Comparison of ENCODE assay signal across 9 cellular contexts in genomic region chr5:53430618-53431252, GRCh38. TPM values are rescaled to one million over a fixed set of nuclear protein-coding genes. Genes with fewer than 3 reads are reported as not detected.
A peak's percentile ranks its signal among the peaks of the same experiment; 100 is the strongest.
DNase-seq lines count a peak whose midpoint lies in the region; ATAC-seq and TF ChIP-seq lines count a peak whose summit lies in the region.
"Had no signal": no experiment of that assay in that cellular context is flagged by ENCODE, and none has a peak within 500 bp of the region (broad histone marks: within the 10 kb centered on the region; RNA-seq: fewer than 3 reads in every experiment).

No MANE protein-coding gene starts in this region.

- no TSS peak for BruUV-seq in OCI-LY7 (replicated peaks; lab: Mats Ljungman, UMichigan)

- H3K79me2 ChIP-seq in OCI-LY7 (ENCODE audit: insufficient read depth, low read depth, low read length) = no peaks in the 10 kb centered on the region

- H3K4me3 ChIP-seq in GM12865 (ENCODE audit: low read depth, low read length) = no peak overlapping the region
- H3K4me3 ChIP-seq in OCI-LY7 (ENCODE audit: low read depth, low read length, poor library complexity, severe bottlenecking) = no peak overlapping the region
- no peak overlapping the region for H3K4me3 ChIP-seq in epithelial cell of proximal tubule (ENCODE audit: low read depth, low read length)

- TF ChIP-seq CTCF in GM12865 (IDR thresholded peaks at IDR 0.05; ENCODE audit: insufficient read depth, low read depth, low read length, missing control alignments) (peak; percentile 17), OCI-LY7 (conservative IDR thresholded peaks at IDR 0.05; ENCODE audit: low read length) (peak; percentile 58; the same call in 1 of the 2 replicates), epithelial cell of proximal tubule (conservative IDR thresholded peaks at IDR 0.05; ENCODE audit: low read depth, low read length) (peak; percentile 66)

- no peak overlapping the region for H3K4me2 ChIP-seq in OCI-LY7 (ENCODE audit: low read length)

- H3K9me2 ChIP-seq in OCI-LY7 (ENCODE audit: insufficient read depth, low read length) = no peaks in the 10 kb centered on the region

- ATAC-seq in HG02938 (IDR thresholded peaks at IDR 0.05; ENCODE audit: unreplicated experiment) (no peak), left colon (no peak)

- H4K20me1 ChIP-seq in OCI-LY7 (ENCODE audit: insufficient read depth, low read length) = no peaks in the 10 kb centered on the region

- DNase-seq in GM12865 (ENCODE audit: low read depth) = peak; percentile 19
- peak; percentile 3 for DNase-seq in OCI-LY7 (ENCODE audit: low spot score)
- DNase-seq in epithelial cell of proximal tubule (ENCODE audit: low read depth) = no peak
- DNase-seq in pons (ENCODE audit: low spot score) = peak; percentile 27
- no peak for DNase-seq in left colon
- DNase-seq in activated naive CD4-positive, alpha-beta T cell treated with anti-CD3 and anti-CD28 coated beads, Interleukin-2, amount 50 U/mL, for 16 hours = no peak
- no peak for DNase-seq in NCI-H128 (lab: John Stamatoyannopoulos, UW; ENCODE audit: unreplicated experiment)
- DNase-seq: stimulated activated CD4-positive, alpha-beta T cell treated with anti-CD3 and anti-CD28 coated beads, Interleukin-12 subunit alpha, Interleukin-12 subunit beta, amount 100 ng/mL, for 4 hours had no signal

- H3K36me3 ChIP-seq in OCI-LY7 (ENCODE audit: insufficient read depth, low read length) = no peaks in the 10 kb centered on the region

- CTCF ChIA-PET in OCI-LY7 (lab: Charles Lee; ENCODE audit: unreplicated experiment) = no interaction called here

- no peak overlapping the region for H2AFZ ChIP-seq in OCI-LY7 (ENCODE audit: low read length)

- POLR2A ChIA-PET in OCI-LY7 (lab: Charles Lee) = no interaction called here

- H3K9me3 ChIP-seq in OCI-LY7 (ENCODE audit: low read length) = no peaks in the 10 kb centered on the region

- H3K4me1 ChIP-seq in OCI-LY7 (ENCODE audit: insufficient read depth, low read length, poor library complexity, severe bottlenecking) = no peaks in the 10 kb centered on the region

- intact Hi-C loops in OCI-LY7 (cut with micrococcal nuclease; ENCODE audit: unreplicated experiment) (no loop called here), left colon (cut with DNase I, micrococcal nuclease) (no loop called here)

- no peak overlapping the region for H3K27ac ChIP-seq in OCI-LY7 (ENCODE audit: low read depth, low read length, poor library complexity, severe bottlenecking)

RNA-seq across cellular contexts. Expression of gene FST, which starts 49.7 kb away (rescaled TPM):
- total RNA-seq in OCI-LY7 (2014; rRNA removed; shearing (Covaris generic)) = not detected in 2 replicates
- total RNA-seq in OCI-LY7 (2022) (0.57 TPM in 1 of 2 replicates, not detected in the other), epithelial cell of proximal tubule (0.14 and 0.40 TPM in 2 replicates), left colon (1 to 10 TPM; 1.3 to 4.2 TPM)

Comparison
In these comparisons a context has a peak if more than half of its experiments do, and no peak if none do; other contexts are left out.
1. DNase-seq: peak in GM12865 (single experiment), OCI-LY7 (single experiment) and pons (single experiment); none in epithelial cell of proximal tubule (single experiment), left colon (0 of 2), activated naive CD4-positive, alpha-beta T cell treated with anti-CD3 and anti-CD28 coated beads, Interleukin-2, amount 50 U/mL, for 16 hours (single experiment) and NCI-H128 (single experiment).
2. Peak in every context shown above with its lines, with median percentiles within 50 percentile points of each other: CTCF ChIP-seq.